ENCODE assay signal across 1 cellular context in genomic region chr14:59484611-59485174, GRCh38.
TF ChIP-seq lines count a peak whose summit lies in the region.

No MANE protein-coding gene starts in this region.

TF ChIP-seq in SK-N-SH, 30 proteins besides CTCF, POLR2A, EP300 and RAD21 (continued from another document):
- TF ChIP-seq ZBTB33 (IDR thresholded peaks at IDR 0.05; ENCODE audit: borderline replicate concordance, low read depth), result no peak
